ENCODE assay signal across 8 cellular contexts in genomic region chr20:52105045-52105572, GRCh38.
DNase-seq lines count a peak whose midpoint lies in the region; ATAC-seq and TF ChIP-seq lines count a peak whose summit lies in the region.

No MANE protein-coding gene starts in this region.

- BruUV-seq in PC-3 (replicated peaks; lab: Mats Ljungman, UMichigan), result no TSS peak

- H3K4me1 Mint-ChIP-seq in natural killer cell treated with Interleukin-12 subunit alpha and Interleukin-12 subunit beta and Interleukin-15 and Interleukin-18, amount 100 ng/mL, for 72 hours (ENCODE audit: low read depth in 2 of 2), result peaks cover 14 to 20% of the 10 kb centered on the region in 2 donors

- 7% methylated on average over 14 of the region's 52 CpGs for WGBS in esophagus muscularis mucosa

- no peak for TF ChIP-seq CTCF in PC-3 (conservative IDR thresholded peaks at IDR 0.05; ENCODE audit: low read depth, low read length)
- no peak for TF ChIP-seq CTCF in esophagus muscularis mucosa (IDR thresholded peaks at IDR 0.05)

- H3K27ac ChIP-seq in PC-3 (ENCODE audit: low read length) (no peak overlapping the region), esophagus muscularis mucosa (replicated peaks in 1 of 4) (no peak overlapping the region)

- peaks cover 12 to 18% of the 10 kb centered on the region in 2 donors for H3K27me3 Mint-ChIP-seq in natural killer cell treated with Interleukin-12 subunit alpha and Interleukin-12 subunit beta and Interleukin-15 and Interleukin-18, amount 100 ng/mL, for 72 hours

- H3K9me2 ChIP-seq in PC-3 (replicated peaks; ENCODE audit: low read length), result no peaks in the 10 kb centered on the region

- DNase-seq in EL, result peak; percentile 57
- no peak for DNase-seq in PC-3
- no peak for DNase-seq in esophagus muscularis mucosa (ENCODE audit: extremely low spot score)
- DNase-seq in natural killer cell treated with Interleukin-12 subunit alpha and Interleukin-12 subunit beta and Interleukin-15 and Interleukin-18, amount 100 ng/mL, for 72 hours (ENCODE audit: low spot score), result no peak
- no peak for DNase-seq in putamen (ENCODE audit: low spot score)
- no peak for DNase-seq in AML-193 (lab: John Stamatoyannopoulos, UW)

- TF ChIP-seq POLR2A in esophagus muscularis mucosa (IDR thresholded peaks at IDR 0.05; ENCODE audit: low read depth) (no peak), GM18505 (IDR thresholded peaks at IDR 0.05; ENCODE audit: borderline replicate concordance, extremely low read depth, insufficient read depth, insufficient read length) (no peak)

- H3K36me3 Mint-ChIP-seq in natural killer cell treated with Interleukin-12 subunit alpha and Interleukin-12 subunit beta and Interleukin-15 and Interleukin-18, amount 100 ng/mL, for 72 hours, result no peaks in the 10 kb centered on the region

- no peaks in the 10 kb centered on the region for H3K9me3 Mint-ChIP-seq in natural killer cell treated with Interleukin-12 subunit alpha and Interleukin-12 subunit beta and Interleukin-15 and Interleukin-18, amount 100 ng/mL, for 72 hours

- no peaks in the 10 kb centered on the region for H4K20me1 ChIP-seq in PC-3 (ENCODE audit: low read length)

- H3K9me3 ChIP-seq in PC-3 (ENCODE audit: low read length) (no peaks in the 10 kb centered on the region), esophagus muscularis mucosa (no peaks in the 10 kb centered on the region)

- POLR2A ChIA-PET in PC-3 (lab: Charles Lee; ENCODE audit: unreplicated experiment), result no interaction called here

- H3K4me3 Mint-ChIP-seq in natural killer cell treated with Interleukin-12 subunit alpha and Interleukin-12 subunit beta and Interleukin-15 and Interleukin-18, amount 100 ng/mL, for 72 hours, result peak overlapping the region; percentile 55

- H3K4me1 ChIP-seq in PC-3 (ENCODE audit: insufficient read depth, low read length) (no peaks in the 10 kb centered on the region; the same call in 1 of the 2 replicates), esophagus muscularis mucosa (peaks cover 26 to 30% (median 30%) of the 10 kb centered on the region in 4 donors)

- TF ChIP-seq EP300 in esophagus muscularis mucosa (IDR thresholded peaks at IDR 0.05), result no peak

- peak overlapping the region; percentile 79 for H2AFZ ChIP-seq in PC-3 (ENCODE audit: low read length)

- peak overlapping the region; percentile 75 for H3K4me2 ChIP-seq in PC-3 (ENCODE audit: low read length)

- H3K4me3 ChIP-seq in PC-3 (ENCODE audit: low read length) (peak overlapping the region; percentile 55), esophagus muscularis mucosa (peak overlapping the region; percentile 48 to 60 (median 50))

- H3K27me3 ChIP-seq in PC-3 (ENCODE audit: low read length) (no peaks in the 10 kb centered on the region), esophagus muscularis mucosa (peaks cover 0 to 41% (median 23%) of the 10 kb centered on the region in 4 donors)

- H3K9ac ChIP-seq in PC-3 (ENCODE audit: low read length), result no peak overlapping the region

- H3F3A ChIP-seq in PC-3 (ENCODE audit: low read length, unreplicated experiment), result no peaks in the 10 kb centered on the region

- intact Hi-C loops in PC-3 (cut with micrococcal nuclease), result no loop called here
- intact Hi-C loops in esophagus muscularis mucosa (cut with DNase I), result no loop called here

- no peak overlapping the region for H3K27ac Mint-ChIP-seq in natural killer cell treated with Interleukin-12 subunit alpha and Interleukin-12 subunit beta and Interleukin-15 and Interleukin-18, amount 100 ng/mL, for 72 hours

- H3K79me2 ChIP-seq in PC-3 (ENCODE audit: low read length), result no peaks in the 10 kb centered on the region

- no peak for ATAC-seq in PC-3
- no peak for ATAC-seq in natural killer cell treated with Interleukin-12 subunit alpha and Interleukin-12 subunit beta and Interleukin-15 and Interleukin-18, amount 100 ng/mL, for 72 hours
- ATAC-seq in GM21576 (IDR thresholded peaks at IDR 0.05; ENCODE audit: unreplicated experiment), result no peak
- ATAC-seq in GM18505 (IDR thresholded peaks at IDR 0.05; ENCODE audit: unreplicated experiment), result no peak

- H3K36me3 ChIP-seq in PC-3 (ENCODE audit: low read depth, low read length) (no peaks in the 10 kb centered on the region), esophagus muscularis mucosa (no peaks in the 10 kb centered on the region)

- CTCF ChIA-PET in PC-3 (lab: Charles Lee), result interaction anchor here (0.5 to 0.6 kb wide), 2 partner anchors 86 to 639 kb away, joined by 3 read pairs; partner anchors contain the start of gene ZFP64
